ENCODE assay signal across 8 cellular contexts in genomic region chr12:93570552-93571359, GRCh38. TPM values are rescaled to one million over a fixed set of nuclear protein-coding genes. Genes with fewer than 3 reads are reported as not detected.
DNase-seq lines count a peak whose midpoint lies in the region; ATAC-seq and TF ChIP-seq lines count a peak whose summit lies in the region.

No MANE protein-coding gene starts in this region.

- no peak for TF ChIP-seq CTCF in GM23338 (conservative IDR thresholded peaks at IDR 0.05; ENCODE audit: low read depth in 2 of 2)
- no peak for TF ChIP-seq CTCF in SK-N-SH (IDR thresholded peaks at IDR 0.05)
- no peak for TF ChIP-seq CTCF in omental fat pad (IDR thresholded peaks at IDR 0.05)
- TF ChIP-seq CTCF in testis (IDR thresholded peaks at IDR 0.05) = no peak

- H3F3A ChIP-seq in GM23338 (replicated peaks; ENCODE audit: low read depth) (peaks cover 14% of the 10 kb centered on the region), SK-N-SH (replicated peaks; ENCODE audit: insufficient read depth) (no peaks in the 10 kb centered on the region)

- no peaks in the 10 kb centered on the region for H3K9me2 ChIP-seq in GM23338 (ENCODE audit: insufficient read depth)
- no peaks in the 10 kb centered on the region for H3K9me2 ChIP-seq in SK-N-SH

- TF ChIP-seq POLR2A in testis (IDR thresholded peaks at IDR 0.05) = no peak

- no peak overlapping the region for H3K27ac Mint-ChIP-seq in GM23338
- H3K27ac Mint-ChIP-seq in activated naive CD4-positive, alpha-beta T cell treated with anti-CD3 and anti-CD28 coated beads, Interleukin-2, amount 50 U/mL, for 72 hours = peak overlapping the region in 1 of 2 donors; percentile 56

- peaks cover 23% of the 10 kb centered on the region for H3K4me1 Mint-ChIP-seq in GM23338

- ATAC-seq in GM23338 (peak; percentile 44), omental fat pad (ENCODE audit: low FRiP score) (peak; percentile 73)
- peak; percentile 80 to 82 for ATAC-seq in activated naive CD4-positive, alpha-beta T cell treated with anti-CD3 and anti-CD28 coated beads, Interleukin-2, amount 50 U/mL, for 72 hours

- H3K4me3 ChIP-seq in GM23338 (peak overlapping the region; percentile 97), SK-N-SH (ENCODE audit: low read depth in 2 of 2, low read length in 1 of 2) (peak overlapping the region; percentile 71 to 97), testis (peak overlapping the region; percentile 64 to 74)

- peak; percentile 62 to 69; a peak in 2 of 4 replicates for TF ChIP-seq EP300 in SK-N-SH (IDR thresholded peaks at IDR 0.05; ENCODE audit: borderline replicate concordance in 1 of 2, low read depth in 1 of 2, low read length in 1 of 2)

- peaks cover 26% of the 10 kb centered on the region for H3K27me3 Mint-ChIP-seq in GM23338 (ENCODE audit: insufficient read depth, low read depth, poor library complexity)

- CTCF ChIA-PET in SK-N-SH (lab: Yijun Ruan, JAX) = interaction anchor here (0.7 to 10.1 kb wide), 15 partner anchors 22 to 531 kb away, joined by 3 to 149 read pairs (median 5); no protein-coding TSS in a partner anchor

- no peaks in the 10 kb centered on the region; the same call in 1 of the 3 replicates for H3K9me3 Mint-ChIP-seq in GM23338
- H3K9me3 Mint-ChIP-seq in activated naive CD4-positive, alpha-beta T cell treated with anti-CD3 and anti-CD28 coated beads, Interleukin-2, amount 50 U/mL, for 72 hours = peaks cover 0 to 4% of the 10 kb centered on the region in 2 donors

- peak; percentile 98 for DNase-seq in ELR (ENCODE audit: low read depth)
- DNase-seq in GM23338 (ENCODE audit: low spot score) = peak; percentile 97
- peak; percentile 89 for DNase-seq in LHCN-M2 (ENCODE audit: low read depth)
- DNase-seq in SK-N-SH = peak; percentile 94
- peak; percentile 86 to 89 for DNase-seq in activated naive CD4-positive, alpha-beta T cell treated with anti-CD3 and anti-CD28 coated beads, Interleukin-2, amount 50 U/mL, for 72 hours (ENCODE audit: low spot score in 2 of 2)
- DNase-seq in glomerular visceral epithelial cell (ENCODE audit: extremely low spot score) = peak; percentile 88
- peak; percentile 89 for DNase-seq in omental fat pad (ENCODE audit: low spot score)
- peak; percentile 93 for DNase-seq in testis

- peak overlapping the region; percentile 78 for H3K4me3 Mint-ChIP-seq in GM23338

- H2AFZ ChIP-seq in GM23338 (peak overlapping the region; percentile 83), SK-N-SH (ENCODE audit: low read depth) (peak overlapping the region; percentile 79; the same call in 1 of the 2 replicates)

- peaks cover 27% of the 10 kb centered on the region for H3K36me3 Mint-ChIP-seq in GM23338 (ENCODE audit: low read depth)
- H3K36me3 Mint-ChIP-seq in activated naive CD4-positive, alpha-beta T cell treated with anti-CD3 and anti-CD28 coated beads, Interleukin-2, amount 50 U/mL, for 72 hours = peaks cover 16 to 20% of the 10 kb centered on the region in 2 donors

- TF ChIP-seq RAD21 in SK-N-SH (IDR thresholded peaks at IDR 0.05; ENCODE audit: low read length) = peak; percentile 25

- H4K20me1 ChIP-seq in GM23338 (replicated peaks; ENCODE audit: insufficient read depth) = peaks cover 9% of the 10 kb centered on the region; the same call in 1 of the 2 replicates
- H4K20me1 ChIP-seq in SK-N-SH (ENCODE audit: insufficient read depth) = no peaks in the 10 kb centered on the region

- intact Hi-C loops in testis (cut with DNase I; ENCODE audit: low total_unique reads) = loop anchor here (5.0 to 10.0 kb wide), 2 partner anchors 114 to 172 kb away; no protein-coding TSS in a partner anchor

- H3K27ac ChIP-seq in GM23338 (ENCODE audit: low read depth) (peak overlapping the region; percentile 78), SK-N-SH (ENCODE audit: low read depth in 2 of 2, low read length in 1 of 2) (peak overlapping the region; percentile 90 to 92), testis (peak overlapping the region; percentile 92 to 96)

- peak overlapping the region; percentile 88 for H3K4me2 ChIP-seq in GM23338
- H3K4me2 ChIP-seq in SK-N-SH = peak overlapping the region; percentile 100

- POLR2A ChIA-PET in SK-N-SH (lab: Yijun Ruan, JAX) = interaction anchor here (1.3 to 2.5 kb wide), 3 partner anchors 106 to 531 kb away, joined by 3 to 11 read pairs (median 10); partner anchors contain the start of gene CRADD

- H3K36me3 ChIP-seq in GM23338 (ENCODE audit: insufficient read depth) (peaks cover 3% of the 10 kb centered on the region; the same call in 1 of the 2 replicates), SK-N-SH (replicated peaks in 1 of 2; ENCODE audit: control insufficient read depth in 1 of 2, insufficient read depth in 2 of 2, low read length in 1 of 2) (peaks cover 16 to 18% of the 10 kb centered on the region in 2 experiments), testis (ENCODE audit: low read depth, missing control alignments) (no peaks in the 10 kb centered on the region)

- H3K9ac ChIP-seq in SK-N-SH = peak overlapping the region; percentile 96

- H3K79me2 ChIP-seq in GM23338 (replicated peaks; ENCODE audit: insufficient read depth) (peaks cover 22% of the 10 kb centered on the region), SK-N-SH (ENCODE audit: insufficient read depth) (peaks cover 62% of the 10 kb centered on the region)

- no peaks in the 10 kb centered on the region for H3K9me3 ChIP-seq in SK-N-SH
- H3K9me3 ChIP-seq in testis = no peaks in the 10 kb centered on the region

- 2% methylated on average over 24 of the region's 95 CpGs for WGBS in SK-N-SH (ENCODE audit: low lambda C conversion rate)
- WGBS in testis, 2 donors = 0% methylated on average over 26 to 88 of the region's 95 CpGs

- peaks cover 38% of the 10 kb centered on the region for H3K27me3 ChIP-seq in GM23338 (ENCODE audit: insufficient read depth)
- H3K27me3 ChIP-seq in SK-N-SH (ENCODE audit: insufficient read depth) = no peaks in the 10 kb centered on the region
- no peaks in the 10 kb centered on the region for H3K27me3 ChIP-seq in testis

- peaks cover 20% of the 10 kb centered on the region for H3K4me1 ChIP-seq in GM23338 (ENCODE audit: insufficient read depth)
- peaks cover 0 to 17% of the 10 kb centered on the region in 2 experiments; a peak in 1 of 4 replicates for H3K4me1 ChIP-seq in SK-N-SH (ENCODE audit: control insufficient read depth in 1 of 2, insufficient read depth in 2 of 2, low read depth in 1 of 2, low read length in 1 of 2)
- no peaks in the 10 kb centered on the region for H3K4me1 ChIP-seq in testis

TF ChIP-seq in GM23338, 12 proteins besides CTCF, POLR2A, EP300 and RAD21:
- TF ChIP-seq CREB1 (CRISPR knock-in tag; IDR thresholded peaks at IDR 0.05; ENCODE audit: low read depth) (peak; percentile 27; the same call in 1 of the 2 replicates), POLR2AphosphoS5 (IDR thresholded peaks at IDR 0.05; ENCODE audit: low read depth) (peak; percentile 53), NANOG (IDR thresholded peaks at IDR 0.05; ENCODE audit: borderline replicate concordance) (no peak)
TF ChIP-seq in GM23338: peak in this region for 2.

TF ChIP-seq in SK-N-SH, 30 proteins besides CTCF, POLR2A, EP300 and RAD21 (continues in another document):
- TF ChIP-seq ELF1 (IDR thresholded peaks at IDR 0.05) = peak; percentile 26; the same call in 1 of the 2 replicates
- no peak for TF ChIP-seq IRF3 (IDR thresholded peaks at IDR 0.05; ENCODE audit: low read depth, low read length)
- TF ChIP-seq, protein P1, sequence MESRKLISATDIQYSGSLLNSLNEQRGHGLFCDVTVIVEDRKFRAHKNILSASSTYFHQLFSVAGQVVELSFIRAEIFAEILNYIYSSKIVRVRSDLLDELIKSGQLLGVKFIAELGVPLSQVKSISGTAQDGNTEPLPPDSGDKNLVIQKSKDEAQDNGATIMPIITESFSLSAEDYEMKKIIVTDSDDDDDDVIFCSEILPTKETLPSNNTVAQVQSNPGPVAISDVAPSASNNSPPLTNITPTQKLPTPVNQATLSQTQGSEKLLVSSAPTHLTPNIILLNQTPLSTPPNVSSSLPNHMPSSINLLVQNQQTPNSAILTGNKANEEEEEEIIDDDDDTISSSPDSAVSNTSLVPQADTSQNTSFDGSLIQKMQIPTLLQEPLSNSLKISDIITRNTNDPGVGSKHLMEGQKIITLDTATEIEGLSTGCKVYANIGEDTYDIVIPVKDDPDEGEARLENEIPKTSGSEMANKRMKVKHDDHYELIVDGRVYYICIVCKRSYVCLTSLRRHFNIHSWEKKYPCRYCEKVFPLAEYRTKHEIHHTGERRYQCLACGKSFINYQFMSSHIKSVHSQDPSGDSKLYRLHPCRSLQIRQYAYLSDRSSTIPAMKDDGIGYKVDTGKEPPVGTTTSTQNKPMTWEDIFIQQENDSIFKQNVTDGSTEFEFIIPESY (IDR thresholded peaks at IDR 0.05; ENCODE audit: borderline replicate concordance, low read depth) = peak; percentile 47; the same call in 1 of the 2 replicates
- TF ChIP-seq TEAD4 (IDR thresholded peaks at IDR 0.05; ENCODE audit: borderline replicate concordance, insufficient read depth) = peak; percentile 57
- peak; percentile 71; the same call in 1 of the 2 replicates for TF ChIP-seq NFIC (IDR thresholded peaks at IDR 0.05; ENCODE audit: borderline replicate concordance)
- TF ChIP-seq MAX (IDR thresholded peaks at IDR 0.05; ENCODE audit: low read depth) = peak; percentile 62; the same call in 1 of the 2 replicates
- no peak for TF ChIP-seq EZH2phosphoT487 (IDR thresholded peaks at IDR 0.05; ENCODE audit: borderline replicate concordance, low read depth)

RNA-seq across cellular contexts. Expression of gene SOCS2, which starts 1.7 kb away (rescaled TPM):
- 20.0 and 32.4 TPM in 2 replicates for total RNA-seq in GM23338 (2014; rRNA removed; shearing (Covaris generic))
- polyA plus RNA-seq in GM23338 (2016; fragmentation: Nextera tagmentation; extraction: Ambion mirVana) (15.5 and 16.1 TPM in 2 replicates), SK-N-SH (2012; rRNA removed) (24.1 and 24.8 TPM in 2 replicates), testis (ENCODE audit: insufficient read depth, low read depth, low replicate concordance) (24.1 TPM)
- total RNA-seq in LHCN-M2 (2014; rRNA removed) (3.9 and 4.5 TPM in 2 replicates), omental fat pad (100 to 1,000 TPM in 2 of 4 donors, 10 to 100 TPM in 2; 76.7 to 157 (median 98.3) TPM), testis (10 to 100 TPM; 19.3 to 25.4 TPM)
- polyA plus RNA-seq in LHCN-M2 (2012) = 0.86 TPM
- polyA plus RNA-seq in SK-N-SH (2012; cell fraction: cytosol; rRNA removed) = 20.5 and 22.0 TPM in 2 replicates
- 50.8 and 66.2 TPM in 2 replicates for polyA plus RNA-seq in SK-N-SH (2012; cell fraction: nucleus; rRNA removed)
- 10 to 100 TPM in 1 of 2 donors, 1 to 10 TPM in 1; 5.1 to 13.1 TPM for total RNA-seq in activated naive CD4-positive, alpha-beta T cell treated with anti-CD3 and anti-CD28 coated beads, Interleukin-2, amount 50 U/mL, for 72 hours

Comparison
In these comparisons a context has a peak if more than half of its experiments do, and no peak if none do; other contexts are left out.
1. Peak in every context shown above with its lines: DNase-seq, ATAC-seq, H3K4me3 ChIP-seq and H3K27ac ChIP-seq.